Comparison of ENCODE assay signal across 20 cellular contexts in genomic region chr5:157903117-157903450, GRCh38. TPM values are rescaled to one million over a fixed set of nuclear protein-coding genes. Genes with fewer than 3 reads are reported as not detected.
DNase-seq lines count a peak whose midpoint lies in the region; ATAC-seq and TF ChIP-seq lines count a peak whose summit lies in the region.
"Had no signal": no experiment of that assay in that cellular context is flagged by ENCODE, and none has a peak within 500 bp of the region (broad histone marks: within the 10 kb centered on the region; RNA-seq: fewer than 3 reads in every experiment).

No MANE protein-coding gene starts in this region.

- H3K36me3 Mint-ChIP-seq in endodermal cell (ENCODE audit: low read depth), result no peaks in the 10 kb centered on the region
- no peaks in the 10 kb centered on the region for H3K36me3 Mint-ChIP-seq in naive thymus-derived CD4-positive, alpha-beta T cell
- H3K36me3 Mint-ChIP-seq: CD14-positive monocyte had no signal

- H3F3A ChIP-seq in OCI-LY1 (ENCODE audit: insufficient read depth, low read length), result no peaks in the 10 kb centered on the region

- no peaks in the 10 kb centered on the region for H3K27me3 Mint-ChIP-seq in endodermal cell (ENCODE audit: insufficient read depth)
- H3K27me3 Mint-ChIP-seq in naive thymus-derived CD4-positive, alpha-beta T cell, result peaks cover 0 to 2% (median 0%) of the 10 kb centered on the region in 5 donors

- no peak overlapping the region for H3K27ac Mint-ChIP-seq in endodermal cell
- H3K27ac Mint-ChIP-seq in naive thymus-derived CD4-positive, alpha-beta T cell, result no peak overlapping the region
- H3K27ac Mint-ChIP-seq: CD14-positive monocyte had no signal

- POLR2A ChIA-PET in naive thymus-derived CD4-positive, alpha-beta T cell (lab: Charles Lee), result no interaction called here

- no peak overlapping the region for H3K4me3 Mint-ChIP-seq in endodermal cell
- H3K4me3 Mint-ChIP-seq in naive thymus-derived CD4-positive, alpha-beta T cell, result no peak overlapping the region
- H3K4me3 Mint-ChIP-seq: CD14-positive monocyte had no signal

- 91 to 100% methylated on average over 1 to 2 of the region's 2 CpGs for WGBS in endodermal cell (ENCODE audit: insufficient coverage in 1 of 2, insufficient read length in 1 of 2), 2 experiments

- no peaks in the 10 kb centered on the region for H3K9me2 ChIP-seq in OCI-LY1 (ENCODE audit: low read depth, low read length)

- CTCF ChIA-PET in naive thymus-derived CD4-positive, alpha-beta T cell (lab: Charles Lee), result interaction anchor here (0.6 kb wide), 1 partner anchor 27 kb away, joined by 3 read pairs; no protein-coding TSS in a partner anchor

- DNase-seq in AG08395 (ENCODE audit: low spot score) (peak; percentile 11), epithelial cell of esophagus (ENCODE audit: low read depth) (peak; percentile 54), omental fat pad (ENCODE audit: low spot score) (no peak), endodermal cell (no peak)
- DNase-seq in stimulated activated CD4-positive, alpha-beta T cell treated with anti-CD3 and anti-CD28 coated beads, Interleukin-4, amount 100 ng/mL, for 4 hours, result no peak
- DNase-seq in naive thymus-derived CD4-positive, alpha-beta T cell, result no peak
- DNase-seq: 8988T, COR-L47, GOT3, KG1, NCI-H1417, NCI-H1930, NCI-H2171, NCI-H446 treated with DMSO at 0.1 percent for 48 hours, NCI-H774, SHP77 treated with DMSO at 0.1 percent for 48 hours had no signal

- no peaks in the 10 kb centered on the region for H3K36me3 ChIP-seq in OCI-LY1 (ENCODE audit: insufficient read depth, low read length)
- H3K36me3 ChIP-seq in endodermal cell (ENCODE audit: control insufficient read depth, insufficient read depth, low read length), result no peaks in the 10 kb centered on the region
- no peaks in the 10 kb centered on the region for H3K36me3 ChIP-seq in naive thymus-derived CD4-positive, alpha-beta T cell (ENCODE audit: control insufficient read depth in 2 of 3, insufficient read depth in 3 of 3, low read length in 3 of 3)

- peaks cover 39% of the 10 kb centered on the region for H3K4me1 ChIP-seq in OCI-LY1 (ENCODE audit: insufficient read depth, low read length, severe bottlenecking)
- no peaks in the 10 kb centered on the region for H3K4me1 ChIP-seq in endodermal cell (ENCODE audit: control insufficient read depth, insufficient read depth, low read length)
- no peaks in the 10 kb centered on the region for H3K4me1 ChIP-seq in naive thymus-derived CD4-positive, alpha-beta T cell (ENCODE audit: control insufficient read depth in 2 of 2, insufficient read depth in 2 of 2, low read length in 2 of 2)

- no peak overlapping the region for H3K4me2 ChIP-seq in OCI-LY1 (ENCODE audit: low read length)

- H3K9ac ChIP-seq in OCI-LY1 (ENCODE audit: low read length), result no peak overlapping the region
- no peak overlapping the region for H3K9ac ChIP-seq in endodermal cell (ENCODE audit: extremely low read depth, low read length, poor library complexity, severe bottlenecking)

- H3K4me3 ChIP-seq in OCI-LY1 (ENCODE audit: low read depth, low read length, poor library complexity, severe bottlenecking), result no peak overlapping the region
- H3K4me3 ChIP-seq in epithelial cell of esophagus (ENCODE audit: low read length), result no peak overlapping the region
- no peak overlapping the region for H3K4me3 ChIP-seq in endodermal cell (ENCODE audit: low read length)
- H3K4me3 ChIP-seq in naive thymus-derived CD4-positive, alpha-beta T cell (ENCODE audit: low read length), result no peak overlapping the region

- H3K9me3 ChIP-seq in OCI-LY1 (ENCODE audit: low read length) (no peaks in the 10 kb centered on the region), endodermal cell (ENCODE audit: control insufficient read depth, low read length) (no peaks in the 10 kb centered on the region)
- no peaks in the 10 kb centered on the region for H3K9me3 ChIP-seq in naive thymus-derived CD4-positive, alpha-beta T cell (ENCODE audit: control insufficient read depth in 2 of 3, low read length in 3 of 3)

- TF ChIP-seq CTCF in OCI-LY1 (IDR thresholded peaks at IDR 0.05; ENCODE audit: low read length) (no peak), epithelial cell of esophagus (IDR thresholded peaks at IDR 0.05; ENCODE audit: insufficient read depth, low read depth, low read length, missing control alignments) (no peak), omental fat pad (IDR thresholded peaks at IDR 0.05) (no peak), endodermal cell (conservative IDR thresholded peaks at IDR 0.05) (no peak)

- H4K20me1 ChIP-seq in OCI-LY1 (ENCODE audit: insufficient read depth, low read length), result no peaks in the 10 kb centered on the region

- peak; percentile 65 for ATAC-seq in omental fat pad (ENCODE audit: low FRiP score)
- no peak for ATAC-seq in GM21723 (IDR thresholded peaks at IDR 0.05; ENCODE audit: unreplicated experiment)
- ATAC-seq in naive thymus-derived CD4-positive, alpha-beta T cell, result no peak

- H3K27ac ChIP-seq in OCI-LY1 (ENCODE audit: low read depth, low read length, poor library complexity, severe bottlenecking) (peak overlapping the region; percentile 92), endodermal cell (ENCODE audit: low read depth, low read length) (no peak overlapping the region)
- H3K27ac ChIP-seq in naive thymus-derived CD4-positive, alpha-beta T cell (ENCODE audit: low read depth, low read length), result no peak overlapping the region
- H3K27ac ChIP-seq: HL-60 had no signal

- H2AFZ ChIP-seq in OCI-LY1 (ENCODE audit: low read length), result no peak overlapping the region

- intact Hi-C loops in naive thymus-derived CD4-positive, alpha-beta T cell (cut with micrococcal nuclease), result no loop called here

- peaks cover 6% of the 10 kb centered on the region for H3K4me1 Mint-ChIP-seq in endodermal cell
- H3K4me1 Mint-ChIP-seq in naive thymus-derived CD4-positive, alpha-beta T cell, result peaks cover 0 to 3% (median 0%) of the 10 kb centered on the region in 7 donors
- H3K4me1 Mint-ChIP-seq: CD14-positive monocyte had no signal

- H3K27me3 ChIP-seq in OCI-LY1 (ENCODE audit: insufficient read depth, low read length) (no peaks in the 10 kb centered on the region), endodermal cell (ENCODE audit: control insufficient read depth, insufficient read depth, low read length, poor library complexity, severe bottlenecking) (no peaks in the 10 kb centered on the region)
- no peaks in the 10 kb centered on the region for H3K27me3 ChIP-seq in naive thymus-derived CD4-positive, alpha-beta T cell (ENCODE audit: control insufficient read depth in 2 of 2, insufficient read depth in 2 of 2, low read length in 2 of 2)

- no peaks in the 10 kb centered on the region for H3K79me2 ChIP-seq in OCI-LY1 (ENCODE audit: insufficient read depth, low read length)

- no peaks in the 10 kb centered on the region for H3K9me3 Mint-ChIP-seq in endodermal cell
- no peaks in the 10 kb centered on the region for H3K9me3 Mint-ChIP-seq in naive thymus-derived CD4-positive, alpha-beta T cell
- H3K9me3 Mint-ChIP-seq: CD14-positive monocyte had no signal

RNA-seq across cellular contexts. Expression of gene CLINT1, which starts 44.1 kb away (rescaled TPM):
- 100 to 1,000 TPM in 2 of 4 donors, 10 to 100 TPM in 2; 83.9 to 123 (median 99.1) TPM for total RNA-seq in omental fat pad
- 10 to 100 TPM; 91.6 to 92.7 TPM for total RNA-seq in endodermal cell
- polyA plus RNA-seq in endodermal cell (2013, experiment 1 of 2), result 66.8 TPM
- polyA plus RNA-seq in endodermal cell (2013, experiment 2 of 2), result 56.7 TPM
- 10 to 100 TPM; 58.8 to 94.2 (median 74.0) TPM for total RNA-seq in naive thymus-derived CD4-positive, alpha-beta T cell
- 10 to 100 TPM; 57.5 to 85.6 TPM for polyA plus RNA-seq in naive thymus-derived CD4-positive, alpha-beta T cell

Comparison
In these comparisons a context has a peak if more than half of its experiments do, and no peak if none do; other contexts are left out.
1. DNase-seq: peak in AG08395 (single experiment) and epithelial cell of esophagus (single experiment); none in omental fat pad (single experiment), stimulated activated CD4-positive, alpha-beta T cell treated with anti-CD3 and anti-CD28 coated beads, Interleukin-4, amount 100 ng/mL, for 4 hours (0 of 2), endodermal cell (single experiment) and naive thymus-derived CD4-positive, alpha-beta T cell (0 of 9).